1 cellular context compared by ENCODE assay signal in genomic region chr3:64741344-64741743, GRCh38.
TF ChIP-seq lines count a peak whose summit lies in the region.

No MANE protein-coding gene starts in this region.

TF ChIP-seq in HepG2, 621 proteins besides CTCF, POLR2A, EP300 and RAD21:
- TF ChIP-seq CEBPB (IDR thresholded peaks at IDR 0.05; ENCODE audit: borderline replicate concordance, low read depth, low read length), result peak; percentile 11; the same call in 1 of the 2 replicates
- TF ChIP-seq, protein P1, sequence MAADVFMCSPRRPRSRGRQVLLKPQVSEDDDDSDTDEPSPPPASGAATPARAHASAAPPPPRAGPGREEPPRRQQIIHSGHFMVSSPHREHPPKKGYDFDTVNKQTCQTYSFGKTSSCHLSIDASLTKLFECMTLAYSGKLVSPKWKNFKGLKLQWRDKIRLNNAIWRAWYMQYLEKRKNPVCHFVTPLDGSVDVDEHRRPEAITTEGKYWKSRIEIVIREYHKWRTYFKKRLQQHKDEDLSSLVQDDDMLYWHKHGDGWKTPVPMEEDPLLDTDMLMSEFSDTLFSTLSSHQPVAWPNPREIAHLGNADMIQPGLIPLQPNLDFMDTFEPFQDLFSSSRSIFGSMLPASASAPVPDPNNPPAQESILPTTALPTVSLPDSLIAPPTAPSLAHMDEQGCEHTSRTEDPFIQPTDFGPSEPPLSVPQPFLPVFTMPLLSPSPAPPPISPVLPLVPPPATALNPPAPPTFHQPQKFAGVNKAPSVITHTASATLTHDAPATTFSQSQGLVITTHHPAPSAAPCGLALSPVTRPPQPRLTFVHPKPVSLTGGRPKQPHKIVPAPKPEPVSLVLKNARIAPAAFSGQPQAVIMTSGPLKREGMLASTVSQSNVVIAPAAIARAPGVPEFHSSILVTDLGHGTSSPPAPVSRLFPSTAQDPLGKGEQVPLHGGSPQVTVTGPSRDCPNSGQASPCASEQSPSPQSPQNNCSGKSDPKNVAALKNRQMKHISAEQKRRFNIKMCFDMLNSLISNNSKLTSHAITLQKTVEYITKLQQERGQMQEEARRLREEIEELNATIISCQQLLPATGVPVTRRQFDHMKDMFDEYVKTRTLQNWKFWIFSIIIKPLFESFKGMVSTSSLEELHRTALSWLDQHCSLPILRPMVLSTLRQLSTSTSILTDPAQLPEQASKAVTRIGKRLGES (CRISPR knock-in tag; IDR thresholded peaks at IDR 0.05; ENCODE audit: borderline replicate concordance), result no peak
